2 cellular contexts compared by ENCODE assay signal in genomic region chr16:2518823-2519710, GRCh38.
TF ChIP-seq lines count a peak whose summit lies in the region.

No MANE protein-coding gene starts in this region.

TF ChIP-seq in HEK293, 187 proteins besides CTCF, POLR2A, EP300 and RAD21 (continues in another document):
- TF ChIP-seq ZNF132 (tag by site-specific recombination; IDR thresholded peaks at IDR 0.05; ENCODE audit: borderline replicate concordance) (no peak), ZNF830 (tag by site-specific recombination; IDR thresholded peaks at IDR 0.05; ENCODE audit: low read depth) (no peak), ZNF140 (tag by site-specific recombination; IDR thresholded peaks at IDR 0.05) (no peak), ZNF394 (tag by site-specific recombination; IDR thresholded peaks at IDR 0.05; ENCODE audit: borderline replicate concordance) (no peak), EGR2 (tag by site-specific recombination; IDR thresholded peaks at IDR 0.05; ENCODE audit: low read depth) (peak; percentile 35; the same call in 1 of the 2 replicates), ZNF214 (tag by site-specific recombination; IDR thresholded peaks at IDR 0.05; ENCODE audit: borderline replicate concordance) (no peak), ZNF777 (tag by site-specific recombination; IDR thresholded peaks at IDR 0.05; ENCODE audit: borderline replicate concordance) (no peak), GLIS2 (tag by site-specific recombination; IDR thresholded peaks at IDR 0.05) (peak; percentile 31; the same call in 1 of the 2 replicates), ZNF391 (tag by site-specific recombination; IDR thresholded peaks at IDR 0.05; ENCODE audit: borderline replicate concordance, low read depth) (no peak), ZNF10 (tag by site-specific recombination; IDR thresholded peaks at IDR 0.05) (no peak), BCL11B (tag by site-specific recombination; IDR thresholded peaks at IDR 0.05; ENCODE audit: low read depth) (no peak), GLIS1 (tag by site-specific recombination; IDR thresholded peaks at IDR 0.05) (0 out of 2 replicates have a peak, but pooled peaks have one; percentile 28), PATZ1 (tag by site-specific recombination; IDR thresholded peaks at IDR 0.05) (no peak), KLF17 (tag by site-specific recombination; IDR thresholded peaks at IDR 0.05) (no peak), ZBTB10 (tag by site-specific recombination; IDR thresholded peaks at IDR 0.05) (no peak), WT1 (tag by site-specific recombination; IDR thresholded peaks at IDR 0.05) (no peak), ZNF621 (tag by site-specific recombination; IDR thresholded peaks at IDR 0.05) (no peak), ZNF404 (tag by site-specific recombination; IDR thresholded peaks at IDR 0.05) (no peak)
- TF ChIP-seq, protein P1, sequence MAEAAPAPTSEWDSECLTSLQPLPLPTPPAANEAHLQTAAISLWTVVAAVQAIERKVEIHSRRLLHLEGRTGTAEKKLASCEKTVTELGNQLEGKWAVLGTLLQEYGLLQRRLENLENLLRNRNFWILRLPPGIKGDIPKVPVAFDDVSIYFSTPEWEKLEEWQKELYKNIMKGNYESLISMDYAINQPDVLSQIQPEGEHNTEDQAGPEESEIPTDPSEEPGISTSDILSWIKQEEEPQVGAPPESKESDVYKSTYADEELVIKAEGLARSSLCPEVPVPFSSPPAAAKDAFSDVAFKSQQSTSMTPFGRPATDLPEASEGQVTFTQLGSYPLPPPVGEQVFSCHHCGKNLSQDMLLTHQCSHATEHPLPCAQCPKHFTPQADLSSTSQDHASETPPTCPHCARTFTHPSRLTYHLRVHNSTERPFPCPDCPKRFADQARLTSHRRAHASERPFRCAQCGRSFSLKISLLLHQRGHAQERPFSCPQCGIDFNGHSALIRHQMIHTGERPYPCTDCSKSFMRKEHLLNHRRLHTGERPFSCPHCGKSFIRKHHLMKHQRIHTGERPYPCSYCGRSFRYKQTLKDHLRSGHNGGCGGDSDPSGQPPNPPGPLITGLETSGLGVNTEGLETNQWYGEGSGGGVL (tag by site-specific recombination; IDR thresholded peaks at IDR 0.05): no peak

TF ChIP-seq in HepG2, 621 proteins besides CTCF, POLR2A, EP300 and RAD21 (continues in another document):
- TF ChIP-seq ZBTB33 (CRISPR knock-in tag; IDR thresholded peaks at IDR 0.05): peak; percentile 29; the same call in 1 of the 2 replicates
- no peak for TF ChIP-seq ZMYM2 (CRISPR knock-in tag; IDR thresholded peaks at IDR 0.05)
- TF ChIP-seq, protein P2, sequence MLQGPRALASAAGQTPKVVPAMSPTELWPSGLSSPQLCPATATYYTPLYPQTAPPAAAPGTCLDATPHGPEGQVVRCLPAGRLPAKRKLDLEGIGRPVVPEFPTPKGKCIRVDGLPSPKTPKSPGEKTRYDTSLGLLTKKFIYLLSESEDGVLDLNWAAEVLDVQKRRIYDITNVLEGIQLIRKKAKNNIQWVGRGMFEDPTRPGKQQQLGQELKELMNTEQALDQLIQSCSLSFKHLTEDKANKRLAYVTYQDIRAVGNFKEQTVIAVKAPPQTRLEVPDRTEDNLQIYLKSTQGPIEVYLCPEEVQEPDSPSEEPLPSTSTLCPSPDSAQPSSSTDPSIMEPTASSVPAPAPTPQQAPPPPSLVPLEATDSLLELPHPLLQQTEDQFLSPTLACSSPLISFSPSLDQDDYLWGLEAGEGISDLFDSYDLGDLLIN (CRISPR knock-in tag; IDR thresholded peaks at IDR 0.05; ENCODE audit: borderline replicate concordance): no peak
- no peak for TF ChIP-seq SP1 (IDR thresholded peaks at IDR 0.05)
- TF ChIP-seq SP1 (CRISPR knock-in tag; IDR thresholded peaks at IDR 0.05): no peak
- no peak for TF ChIP-seq ZBTB49 (CRISPR knock-in tag; IDR thresholded peaks at IDR 0.05; ENCODE audit: borderline replicate concordance)
- TF ChIP-seq ZFP91 (CRISPR knock-in tag; IDR thresholded peaks at IDR 0.05; ENCODE audit: borderline replicate concordance): peak; percentile 30; the same call in 1 of the 2 replicates
- no peak for TF ChIP-seq PRDM4 (CRISPR knock-in tag; IDR thresholded peaks at IDR 0.05; ENCODE audit: borderline replicate concordance)
- TF ChIP-seq, protein P3, sequence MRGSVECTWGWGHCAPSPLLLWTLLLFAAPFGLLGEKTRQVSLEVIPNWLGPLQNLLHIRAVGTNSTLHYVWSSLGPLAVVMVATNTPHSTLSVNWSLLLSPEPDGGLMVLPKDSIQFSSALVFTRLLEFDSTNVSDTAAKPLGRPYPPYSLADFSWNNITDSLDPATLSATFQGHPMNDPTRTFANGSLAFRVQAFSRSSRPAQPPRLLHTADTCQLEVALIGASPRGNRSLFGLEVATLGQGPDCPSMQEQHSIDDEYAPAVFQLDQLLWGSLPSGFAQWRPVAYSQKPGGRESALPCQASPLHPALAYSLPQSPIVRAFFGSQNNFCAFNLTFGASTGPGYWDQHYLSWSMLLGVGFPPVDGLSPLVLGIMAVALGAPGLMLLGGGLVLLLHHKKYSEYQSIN (CRISPR knock-in tag; IDR thresholded peaks at IDR 0.05; ENCODE audit: borderline replicate concordance): no peak
- TF ChIP-seq, protein P4, sequence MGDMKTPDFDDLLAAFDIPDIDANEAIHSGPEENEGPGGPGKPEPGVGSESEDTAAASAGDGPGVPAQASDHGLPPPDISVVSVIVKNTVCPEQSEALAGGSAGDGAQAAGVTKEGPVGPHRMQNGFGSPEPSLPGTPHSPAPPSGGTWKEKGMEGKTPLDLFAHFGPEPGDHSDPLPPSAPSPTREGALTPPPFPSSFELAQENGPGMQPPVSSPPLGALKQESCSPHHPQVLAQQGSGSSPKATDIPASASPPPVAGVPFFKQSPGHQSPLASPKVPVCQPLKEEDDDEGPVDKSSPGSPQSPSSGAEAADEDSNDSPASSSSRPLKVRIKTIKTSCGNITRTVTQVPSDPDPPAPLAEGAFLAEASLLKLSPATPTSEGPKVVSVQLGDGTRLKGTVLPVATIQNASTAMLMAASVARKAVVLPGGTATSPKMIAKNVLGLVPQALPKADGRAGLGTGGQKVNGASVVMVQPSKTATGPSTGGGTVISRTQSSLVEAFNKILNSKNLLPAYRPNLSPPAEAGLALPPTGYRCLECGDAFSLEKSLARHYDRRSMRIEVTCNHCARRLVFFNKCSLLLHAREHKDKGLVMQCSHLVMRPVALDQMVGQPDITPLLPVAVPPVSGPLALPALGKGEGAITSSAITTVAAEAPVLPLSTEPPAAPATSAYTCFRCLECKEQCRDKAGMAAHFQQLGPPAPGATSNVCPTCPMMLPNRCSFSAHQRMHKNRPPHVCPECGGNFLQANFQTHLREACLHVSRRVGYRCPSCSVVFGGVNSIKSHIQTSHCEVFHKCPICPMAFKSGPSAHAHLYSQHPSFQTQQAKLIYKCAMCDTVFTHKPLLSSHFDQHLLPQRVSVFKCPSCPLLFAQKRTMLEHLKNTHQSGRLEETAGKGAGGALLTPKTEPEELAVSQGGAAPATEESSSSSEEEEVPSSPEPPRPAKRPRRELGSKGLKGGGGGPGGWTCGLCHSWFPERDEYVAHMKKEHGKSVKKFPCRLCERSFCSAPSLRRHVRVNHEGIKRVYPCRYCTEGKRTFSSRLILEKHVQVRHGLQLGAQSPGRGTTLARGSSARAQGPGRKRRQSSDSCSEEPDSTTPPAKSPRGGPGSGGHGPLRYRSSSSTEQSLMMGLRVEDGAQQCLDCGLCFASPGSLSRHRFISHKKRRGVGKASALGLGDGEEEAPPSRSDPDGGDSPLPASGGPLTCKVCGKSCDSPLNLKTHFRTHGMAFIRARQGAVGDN (CRISPR knock-in tag; IDR thresholded peaks at IDR 0.05): peak; percentile 45; the same call in 1 of the 2 replicates
- no peak for TF ChIP-seq GRHL1 (CRISPR knock-in tag; conservative IDR thresholded peaks at IDR 0.05)
- no peak for TF ChIP-seq ZNF337 (CRISPR knock-in tag; IDR thresholded peaks at IDR 0.05; ENCODE audit: borderline replicate concordance, low read depth)
- peak; percentile 39 for TF ChIP-seq AGO2 (optimal IDR thresholded peaks at IDR 0.05; ENCODE audit: low read depth, low read length)
- TF ChIP-seq RBFOX2 (IDR thresholded peaks at IDR 0.05; ENCODE audit: low read depth, low read length): peak; percentile 62
- TF ChIP-seq TMF1 (CRISPR knock-in tag; IDR thresholded peaks at IDR 0.05; ENCODE audit: low read depth): no peak
- peak; percentile 22 for TF ChIP-seq PRPF4 (IDR thresholded peaks at IDR 0.05; ENCODE audit: low read depth, low read length, poor library complexity, severe bottlenecking)
- no peak for TF ChIP-seq AGO1 (IDR thresholded peaks at IDR 0.05; ENCODE audit: low read depth, low read length, poor library complexity, severe bottlenecking)
- TF ChIP-seq, protein P5, sequence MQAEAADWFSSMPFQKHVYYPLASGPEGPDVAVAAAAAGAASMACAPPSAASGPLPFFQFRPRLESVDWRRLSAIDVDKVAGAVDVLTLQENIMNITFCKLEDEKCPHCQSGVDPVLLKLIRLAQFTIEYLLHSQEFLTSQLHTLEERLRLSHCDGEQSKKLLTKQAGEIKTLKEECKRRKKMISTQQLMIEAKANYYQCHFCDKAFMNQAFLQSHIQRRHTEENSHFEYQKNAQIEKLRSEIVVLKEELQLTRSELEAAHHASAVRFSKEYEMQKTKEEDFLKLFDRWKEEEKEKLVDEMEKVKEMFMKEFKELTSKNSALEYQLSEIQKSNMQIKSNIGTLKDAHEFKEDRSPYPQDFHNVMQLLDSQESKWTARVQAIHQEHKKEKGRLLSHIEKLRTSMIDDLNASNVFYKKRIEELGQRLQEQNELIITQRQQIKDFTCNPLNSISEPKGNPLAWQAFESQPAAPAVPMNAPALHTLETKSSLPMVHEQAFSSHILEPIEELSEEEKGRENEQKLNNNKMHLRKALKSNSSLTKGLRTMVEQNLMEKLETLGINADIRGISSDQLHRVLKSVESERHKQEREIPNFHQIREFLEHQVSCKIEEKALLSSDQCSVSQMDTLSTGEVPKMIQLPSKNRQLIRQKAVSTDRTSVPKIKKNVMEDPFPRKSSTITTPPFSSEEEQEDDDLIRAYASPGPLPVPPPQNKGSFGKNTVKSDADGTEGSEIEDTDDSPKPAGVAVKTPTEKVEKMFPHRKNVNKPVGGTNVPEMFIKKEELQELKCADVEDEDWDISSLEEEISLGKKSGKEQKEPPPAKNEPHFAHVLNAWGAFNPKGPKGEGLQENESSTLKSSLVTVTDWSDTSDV (CRISPR knock-in tag; IDR thresholded peaks at IDR 0.05): no peak
- TF ChIP-seq GABPB1 (CRISPR knock-in tag; IDR thresholded peaks at IDR 0.05): 0 out of 2 replicates have a peak, but pooled peaks have one; percentile 21
